ENCODE assay signal across 1 cellular context in the genomic region with DNA sequence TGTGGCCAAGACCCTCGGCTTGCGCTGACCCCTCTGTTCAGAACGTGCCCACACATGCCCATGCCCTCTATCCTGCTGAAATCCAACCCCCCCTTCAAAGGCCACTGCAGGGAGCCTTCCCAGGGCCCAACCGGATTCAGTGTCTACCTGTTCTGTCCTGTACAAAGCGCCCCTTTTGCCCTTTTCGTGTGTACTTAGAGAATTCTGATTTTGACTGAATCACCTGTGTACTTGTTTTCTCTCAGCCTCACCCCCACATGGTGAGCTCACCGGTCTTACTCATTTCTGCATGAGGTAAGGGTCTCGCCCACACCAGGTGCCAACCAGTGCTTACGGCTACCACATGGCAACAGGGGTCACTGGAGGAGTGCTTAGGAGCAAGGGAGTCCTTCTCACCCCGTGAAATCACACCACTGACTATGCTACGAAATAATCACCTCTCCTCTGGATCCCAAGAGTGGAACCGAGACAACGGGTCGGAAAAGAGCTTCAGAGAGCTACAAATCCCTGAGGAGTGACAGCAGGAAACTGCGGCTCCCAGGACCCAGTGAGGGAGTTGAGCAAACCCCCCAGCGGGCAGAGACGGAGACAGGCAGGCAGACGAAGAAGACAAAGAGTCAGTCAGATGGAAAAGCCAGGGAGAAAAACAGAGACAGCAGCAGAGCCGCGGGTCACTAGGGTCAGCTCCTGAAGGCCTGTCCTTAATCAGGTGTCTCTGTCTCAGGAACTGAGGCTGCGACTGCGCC.
TF ChIP-seq lines count a peak whose summit lies in the region.

No MANE protein-coding gene starts in this region.

TF ChIP-seq in H1, 55 proteins besides CTCF, POLR2A, EP300 and RAD21:
- TF ChIP-seq CREB1 (IDR thresholded peaks at IDR 0.05) (no peak), HDAC2 (IDR thresholded peaks at IDR 0.05; ENCODE audit: borderline replicate concordance in 1 of 2, low read depth in 2 of 2, low read length in 2 of 2) (no peak)
- TF ChIP-seq, protein P1, sequence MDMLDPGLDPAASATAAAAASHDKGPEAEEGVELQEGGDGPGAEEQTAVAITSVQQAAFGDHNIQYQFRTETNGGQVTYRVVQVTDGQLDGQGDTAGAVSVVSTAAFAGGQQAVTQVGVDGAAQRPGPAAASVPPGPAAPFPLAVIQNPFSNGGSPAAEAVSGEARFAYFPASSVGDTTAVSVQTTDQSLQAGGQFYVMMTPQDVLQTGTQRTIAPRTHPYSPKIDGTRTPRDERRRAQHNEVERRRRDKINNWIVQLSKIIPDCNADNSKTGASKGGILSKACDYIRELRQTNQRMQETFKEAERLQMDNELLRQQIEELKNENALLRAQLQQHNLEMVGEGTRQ (IDR thresholded peaks at IDR 0.05; ENCODE audit: low read length) = no peak
